In the genomic region with DNA sequence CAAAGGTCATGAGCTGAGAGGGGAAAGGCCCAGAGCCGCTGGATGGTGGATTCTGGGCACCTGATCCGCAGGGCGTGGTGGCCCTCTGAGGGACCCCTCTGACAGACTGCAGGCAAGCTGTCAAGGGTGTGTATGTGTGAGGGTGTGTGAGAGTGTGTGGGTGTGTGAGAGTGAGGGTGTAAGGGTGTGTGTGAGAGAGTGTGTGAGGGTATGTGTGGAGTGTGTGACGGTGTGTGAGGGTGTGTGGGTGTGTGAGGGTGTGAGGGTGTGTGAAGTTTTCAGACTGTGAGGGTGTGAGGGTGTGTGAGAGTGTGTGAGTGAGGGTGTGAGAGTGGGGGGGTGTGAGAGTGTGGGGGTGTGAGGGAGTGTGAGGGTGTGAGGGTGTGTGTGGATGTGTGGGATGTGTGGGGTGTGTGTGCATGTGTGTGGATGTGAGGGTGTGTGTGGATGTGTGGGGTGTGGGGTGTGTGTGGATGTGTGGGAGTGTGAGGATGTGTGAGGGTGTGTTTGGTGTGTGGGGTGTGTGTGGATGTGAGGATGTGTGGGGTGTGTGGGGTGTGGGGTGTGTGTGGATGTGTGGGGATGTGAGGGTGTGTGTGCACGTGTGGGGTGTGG, we compare ENCODE assay signal across 1 cellular context.
TF ChIP-seq lines count a peak whose summit lies in the region.

No MANE protein-coding gene starts in this region.

TF ChIP-seq in IMR-90, 13 proteins besides CTCF, POLR2A, EP300 and RAD21:
- TF ChIP-seq NFE2L2 (IDR thresholded peaks at IDR 0.05; ENCODE audit: low read depth, low read length) = no peak
- no peak for TF ChIP-seq CHD1 (IDR thresholded peaks at IDR 0.05; ENCODE audit: low read depth, low read length)
